ENCODE assay signal across 8 cellular contexts in the genomic region with DNA sequence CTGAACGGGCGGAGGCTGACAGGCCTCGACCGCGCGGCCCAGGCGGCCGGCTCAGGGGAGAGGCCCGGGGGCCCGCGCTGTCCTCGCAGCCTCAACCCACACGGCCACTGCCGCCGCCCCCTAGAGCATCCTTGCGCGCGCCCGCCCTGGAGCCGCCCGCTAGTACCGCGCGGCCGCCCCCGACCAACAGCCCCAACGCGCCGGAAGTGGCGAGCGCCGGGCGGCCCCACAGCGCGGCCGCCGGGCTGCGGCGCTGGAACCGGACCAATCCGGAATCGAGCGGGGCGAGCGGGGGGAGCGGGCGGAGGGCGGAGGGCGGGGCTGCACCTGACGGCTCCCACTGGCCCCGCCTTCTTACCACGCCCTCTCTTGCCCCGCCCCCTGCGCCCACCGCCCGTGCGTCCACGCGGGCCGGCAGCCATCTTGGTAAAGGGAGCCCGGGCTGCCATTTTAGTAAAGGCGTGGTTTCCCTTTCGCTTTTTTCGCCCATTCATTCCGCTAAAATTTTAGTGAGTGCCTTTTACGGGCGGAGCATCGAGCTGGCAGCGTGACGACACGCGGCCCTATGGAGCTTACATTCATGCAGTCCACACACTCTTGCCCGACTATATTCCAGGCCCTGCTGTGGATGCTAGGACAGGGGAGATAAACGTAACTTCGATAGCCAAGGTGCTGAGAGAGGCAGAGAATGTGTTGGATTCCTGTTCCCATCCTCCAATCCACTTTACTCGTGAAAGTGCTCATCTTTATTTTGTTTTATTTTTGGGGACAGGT. TPM values are rescaled to one million over a fixed set of nuclear protein-coding genes. Genes with fewer than 3 reads are reported as not detected.
DNase-seq lines count a peak whose midpoint lies in the region; ATAC-seq and TF ChIP-seq lines count a peak whose summit lies in the region.

A gene with protein sequence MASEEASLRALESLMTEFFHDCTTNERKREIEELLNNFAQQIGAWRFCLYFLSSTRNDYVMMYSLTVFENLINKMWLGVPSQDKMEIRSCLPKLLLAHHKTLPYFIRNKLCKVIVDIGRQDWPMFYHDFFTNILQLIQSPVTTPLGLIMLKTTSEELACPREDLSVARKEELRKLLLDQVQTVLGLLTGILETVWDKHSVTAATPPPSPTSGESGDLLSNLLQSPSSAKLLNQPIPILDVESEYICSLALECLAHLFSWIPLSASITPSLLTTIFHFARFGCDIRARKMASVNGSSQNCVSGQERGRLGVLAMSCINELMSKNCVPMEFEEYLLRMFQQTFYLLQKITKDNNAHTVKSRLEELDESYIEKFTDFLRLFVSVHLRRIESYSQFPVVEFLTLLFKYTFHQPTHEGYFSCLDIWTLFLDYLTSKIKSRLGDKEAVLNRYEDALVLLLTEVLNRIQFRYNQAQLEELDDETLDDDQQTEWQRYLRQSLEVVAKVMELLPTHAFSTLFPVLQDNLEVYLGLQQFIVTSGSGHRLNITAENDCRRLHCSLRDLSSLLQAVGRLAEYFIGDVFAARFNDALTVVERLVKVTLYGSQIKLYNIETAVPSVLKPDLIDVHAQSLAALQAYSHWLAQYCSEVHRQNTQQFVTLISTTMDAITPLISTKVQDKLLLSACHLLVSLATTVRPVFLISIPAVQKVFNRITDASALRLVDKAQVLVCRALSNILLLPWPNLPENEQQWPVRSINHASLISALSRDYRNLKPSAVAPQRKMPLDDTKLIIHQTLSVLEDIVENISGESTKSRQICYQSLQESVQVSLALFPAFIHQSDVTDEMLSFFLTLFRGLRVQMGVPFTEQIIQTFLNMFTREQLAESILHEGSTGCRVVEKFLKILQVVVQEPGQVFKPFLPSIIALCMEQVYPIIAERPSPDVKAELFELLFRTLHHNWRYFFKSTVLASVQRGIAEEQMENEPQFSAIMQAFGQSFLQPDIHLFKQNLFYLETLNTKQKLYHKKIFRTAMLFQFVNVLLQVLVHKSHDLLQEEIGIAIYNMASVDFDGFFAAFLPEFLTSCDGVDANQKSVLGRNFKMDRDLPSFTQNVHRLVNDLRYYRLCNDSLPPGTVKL (minus strand): TSS at position 208 of the 774 bp plus-strand sequence. CDS start 597 bp downstream, outside the sequence.

- H3K4me2 ChIP-seq in OCI-LY1 (ENCODE audit: low read length): peak within 1 kb of the TSS; percentile 100

- peak; percentile 77 for ATAC-seq in GM21447 (IDR thresholded peaks at IDR 0.05; ENCODE audit: unreplicated experiment)

- in situ Hi-C loops in Caki2 (cut with HindIII; ENCODE audit: low pct_unique_long_range_greater_than_20kb, low sequenced_read_pairs): no loop called here
- in situ Hi-C loops in endometrial microvascular endothelial cells (cut with HindIII; ENCODE audit: inconsistent ontology term, low pct_unique_long_range_greater_than_20kb, low sequenced_read_pairs): no loop called here

- H3K9me2 ChIP-seq in OCI-LY1 (ENCODE audit: low read depth, low read length): no peaks in the 10 kb centered on the region

- no peaks in the 10 kb centered on the region for H3F3A ChIP-seq in OCI-LY1 (ENCODE audit: insufficient read depth, low read length)

- peak within 1 kb of the TSS; percentile 73 for H3K27ac ChIP-seq in OCI-LY1 (ENCODE audit: low read depth, low read length, poor library complexity, severe bottlenecking)

- TF ChIP-seq CTCF in OCI-LY1 (IDR thresholded peaks at IDR 0.05; ENCODE audit: low read length): no peak
- TF ChIP-seq CTCF in mesothelial cell of epicardium (IDR thresholded peaks at IDR 0.05; ENCODE audit: unreplicated experiment): no peak

- H3K9ac ChIP-seq in OCI-LY1 (ENCODE audit: low read length): peak within 1 kb of the TSS; percentile 97

- peak within 1 kb of the TSS; percentile 99 for H3K4me3 ChIP-seq in OCI-LY1 (ENCODE audit: low read depth, low read length, poor library complexity, severe bottlenecking)

- peaks cover 6% of the 10 kb centered on the region for H3K36me3 Mint-ChIP-seq in mesothelial cell of epicardium

- no peaks in the 10 kb centered on the region for H3K9me3 Mint-ChIP-seq in mesothelial cell of epicardium

- H3K36me3 ChIP-seq in OCI-LY1 (ENCODE audit: insufficient read depth, low read length): peaks cover 31% of the 10 kb centered on the region

- peak within 1 kb of the TSS; percentile 90 for H3K4me3 Mint-ChIP-seq in mesothelial cell of epicardium

- peak within 1 kb of the TSS; percentile 95 for H3K27ac Mint-ChIP-seq in mesothelial cell of epicardium

- peaks cover 16% of the 10 kb centered on the region for H3K4me1 Mint-ChIP-seq in mesothelial cell of epicardium

- DNase-seq in Caki2 (ENCODE audit: low read depth) (peak; percentile 90), HuH-7 (ENCODE audit: low spot score) (peak; percentile 86), mesothelial cell of epicardium (ENCODE audit: low spot score in 2 of 2, unreplicated experiment in 2 of 2) (peak; percentile 98 to 100)
- peak; percentile 100 for DNase-seq in activated CD8-positive, alpha-beta memory T cell treated with anti-CD3 and anti-CD28 coated beads, Interleukin-2, amount 50 U/mL, for 4 hours
- peak; percentile 95 to 98 for DNase-seq in stimulated activated CD8-positive, alpha-beta memory T cell treated with anti-CD3 and anti-CD28 coated beads, Interleukin-15, amount 100 ng/mL, for 4 hours (ENCODE audit: low read depth in 2 of 2)

- H3K27me3 Mint-ChIP-seq in mesothelial cell of epicardium (ENCODE audit: low read depth): no peaks in the 10 kb centered on the region

- peaks cover 35% of the 10 kb centered on the region for H3K4me1 ChIP-seq in OCI-LY1 (ENCODE audit: insufficient read depth, low read length, severe bottlenecking)

- no peaks in the 10 kb centered on the region for H3K27me3 ChIP-seq in OCI-LY1 (ENCODE audit: insufficient read depth, low read length)

- H3K79me2 ChIP-seq in OCI-LY1 (ENCODE audit: insufficient read depth, low read length): peaks cover 43% of the 10 kb centered on the region

- no peaks in the 10 kb centered on the region for H4K20me1 ChIP-seq in OCI-LY1 (ENCODE audit: insufficient read depth, low read length)

- no peaks in the 10 kb centered on the region for H3K9me3 ChIP-seq in OCI-LY1 (ENCODE audit: low read length)

- H2AFZ ChIP-seq in OCI-LY1 (ENCODE audit: low read length): peak within 1 kb of the TSS; percentile 61

RNA-seq across cellular contexts. Expression of the gene that starts here (rescaled TPM):
- total RNA-seq in Caki2 (2014; rRNA removed; shearing (Covaris generic); ENCODE audit: low replicate concordance): 80.9 and 122 TPM in 2 replicates
- total RNA-seq in endometrial microvascular endothelial cells (ENCODE audit: inconsistent ontology term) (179 TPM), mesothelial cell of epicardium (111 to 118 TPM (median 115 TPM) in 3 replicates)

Comparison
In these comparisons a context has a peak if more than half of its experiments do, and no peak if none do; other contexts are left out.
1. Peak in every context shown above with its lines: DNase-seq, ATAC-seq, H3K4me3 ChIP-seq and H3K27ac ChIP-seq.